In the genomic region with DNA sequence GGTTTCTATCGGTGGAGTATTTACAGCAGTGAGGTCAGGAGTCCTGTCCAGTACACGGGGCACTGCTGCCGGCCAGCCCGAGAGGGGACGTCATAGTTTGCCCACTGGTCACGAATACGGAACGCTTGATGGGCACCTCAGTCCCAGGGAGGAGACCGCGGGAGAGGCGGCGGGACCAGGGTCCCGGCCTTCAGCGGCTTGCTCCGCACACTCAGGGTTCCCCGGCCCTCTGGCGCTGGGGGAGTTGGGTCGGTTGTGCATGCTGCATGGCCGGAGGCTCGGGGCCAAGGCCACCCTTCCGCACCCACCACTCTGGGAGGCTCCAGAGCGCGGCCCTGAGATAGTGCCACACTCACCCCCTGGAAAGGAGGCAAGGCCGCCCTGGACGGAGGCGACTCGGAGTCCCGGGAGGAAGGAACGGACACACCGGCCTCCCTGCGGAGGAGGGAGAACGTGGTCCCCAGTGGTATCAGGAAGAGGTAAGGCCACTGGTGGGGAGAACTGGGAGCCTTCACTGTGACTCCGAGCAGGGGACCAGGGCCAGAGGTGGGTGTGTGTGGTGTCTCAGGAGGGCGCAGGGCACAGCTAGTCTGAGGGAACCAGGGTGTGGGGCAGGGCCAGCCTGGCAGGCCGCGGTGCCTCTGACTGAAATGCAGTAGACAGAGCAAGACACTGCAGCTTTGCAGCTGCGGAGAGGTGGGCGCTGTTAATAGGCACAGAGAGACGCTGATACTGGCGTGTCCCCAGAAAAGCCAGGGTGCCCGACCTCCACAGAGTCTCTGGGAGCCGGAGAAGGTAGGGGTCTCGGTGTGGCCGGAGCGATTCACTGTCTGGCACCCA, we compare ENCODE assay signal across 1 cellular context.
TF ChIP-seq lines count a peak whose summit lies in the region.

No MANE protein-coding gene starts in this region.

TF ChIP-seq in SK-N-SH, 30 proteins besides CTCF, POLR2A, EP300 and RAD21 (continued from another document):
- TF ChIP-seq RFX5 (IDR thresholded peaks at IDR 0.05; ENCODE audit: low read length) (no peak), GATA2 (CRISPR knock-in tag; IDR thresholded peaks at IDR 0.05) (no peak), SMC3 (IDR thresholded peaks at IDR 0.05; ENCODE audit: low read depth, low read length) (no peak), CHD2 (IDR thresholded peaks at IDR 0.05; ENCODE audit: low read length, partially characterized antibody) (no peak), ELF1 (IDR thresholded peaks at IDR 0.05) (no peak), RCOR1 (IDR thresholded peaks at IDR 0.05; ENCODE audit: low read length) (no peak), FOSL2 (IDR thresholded peaks at IDR 0.05; ENCODE audit: borderline replicate concordance, low read depth) (no peak), NFIC (IDR thresholded peaks at IDR 0.05; ENCODE audit: borderline replicate concordance) (no peak), FOXM1 (IDR thresholded peaks at IDR 0.05; ENCODE audit: low read depth) (no peak), TAF1 (IDR thresholded peaks at IDR 0.05; ENCODE audit: borderline replicate concordance, low read depth, low read length) (no peak), USF2 (IDR thresholded peaks at IDR 0.05; ENCODE audit: borderline replicate concordance, low read depth, low read length) (no peak), EZH2phosphoT487 (IDR thresholded peaks at IDR 0.05; ENCODE audit: borderline replicate concordance, low read depth) (no peak), POLR2AphosphoS5 (IDR thresholded peaks at IDR 0.05; ENCODE audit: low read depth, low read length) (no peak), RXRA (IDR thresholded peaks at IDR 0.05; ENCODE audit: borderline replicate concordance, low read depth) (no peak)
- TF ChIP-seq, protein P1, sequence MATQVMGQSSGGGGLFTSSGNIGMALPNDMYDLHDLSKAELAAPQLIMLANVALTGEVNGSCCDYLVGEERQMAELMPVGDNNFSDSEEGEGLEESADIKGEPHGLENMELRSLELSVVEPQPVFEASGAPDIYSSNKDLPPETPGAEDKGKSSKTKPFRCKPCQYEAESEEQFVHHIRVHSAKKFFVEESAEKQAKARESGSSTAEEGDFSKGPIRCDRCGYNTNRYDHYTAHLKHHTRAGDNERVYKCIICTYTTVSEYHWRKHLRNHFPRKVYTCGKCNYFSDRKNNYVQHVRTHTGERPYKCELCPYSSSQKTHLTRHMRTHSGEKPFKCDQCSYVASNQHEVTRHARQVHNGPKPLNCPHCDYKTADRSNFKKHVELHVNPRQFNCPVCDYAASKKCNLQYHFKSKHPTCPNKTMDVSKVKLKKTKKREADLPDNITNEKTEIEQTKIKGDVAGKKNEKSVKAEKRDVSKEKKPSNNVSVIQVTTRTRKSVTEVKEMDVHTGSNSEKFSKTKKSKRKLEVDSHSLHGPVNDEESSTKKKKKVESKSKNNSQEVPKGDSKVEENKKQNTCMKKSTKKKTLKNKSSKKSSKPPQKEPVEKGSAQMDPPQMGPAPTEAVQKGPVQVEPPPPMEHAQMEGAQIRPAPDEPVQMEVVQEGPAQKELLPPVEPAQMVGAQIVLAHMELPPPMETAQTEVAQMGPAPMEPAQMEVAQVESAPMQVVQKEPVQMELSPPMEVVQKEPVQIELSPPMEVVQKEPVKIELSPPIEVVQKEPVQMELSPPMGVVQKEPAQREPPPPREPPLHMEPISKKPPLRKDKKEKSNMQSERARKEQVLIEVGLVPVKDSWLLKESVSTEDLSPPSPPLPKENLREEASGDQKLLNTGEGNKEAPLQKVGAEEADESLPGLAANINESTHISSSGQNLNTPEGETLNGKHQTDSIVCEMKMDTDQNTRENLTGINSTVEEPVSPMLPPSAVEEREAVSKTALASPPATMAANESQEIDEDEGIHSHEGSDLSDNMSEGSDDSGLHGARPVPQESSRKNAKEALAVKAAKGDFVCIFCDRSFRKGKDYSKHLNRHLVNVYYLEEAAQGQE (IDR thresholded peaks at IDR 0.05; ENCODE audit: low read depth, low read length) = no peak
- TF ChIP-seq, protein P2, sequence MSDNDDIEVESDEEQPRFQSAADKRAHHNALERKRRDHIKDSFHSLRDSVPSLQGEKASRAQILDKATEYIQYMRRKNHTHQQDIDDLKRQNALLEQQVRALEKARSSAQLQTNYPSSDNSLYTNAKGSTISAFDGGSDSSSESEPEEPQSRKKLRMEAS (IDR thresholded peaks at IDR 0.05; ENCODE audit: low read depth) = no peak
- TF ChIP-seq, protein P3, sequence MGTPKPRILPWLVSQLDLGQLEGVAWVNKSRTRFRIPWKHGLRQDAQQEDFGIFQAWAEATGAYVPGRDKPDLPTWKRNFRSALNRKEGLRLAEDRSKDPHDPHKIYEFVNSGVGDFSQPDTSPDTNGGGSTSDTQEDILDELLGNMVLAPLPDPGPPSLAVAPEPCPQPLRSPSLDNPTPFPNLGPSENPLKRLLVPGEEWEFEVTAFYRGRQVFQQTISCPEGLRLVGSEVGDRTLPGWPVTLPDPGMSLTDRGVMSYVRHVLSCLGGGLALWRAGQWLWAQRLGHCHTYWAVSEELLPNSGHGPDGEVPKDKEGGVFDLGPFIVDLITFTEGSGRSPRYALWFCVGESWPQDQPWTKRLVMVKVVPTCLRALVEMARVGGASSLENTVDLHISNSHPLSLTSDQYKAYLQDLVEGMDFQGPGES (IDR thresholded peaks at IDR 0.05; ENCODE audit: low read depth, low read length) = no peak
